Comparison of ENCODE assay signal across 32 cellular contexts in genomic region chr20:38902601-38903000, GRCh38.
"Had no signal": no experiment of that assay in that cellular context is flagged by ENCODE, and none has a peak within 500 bp of the region (broad histone marks: within the 10 kb centered on the region; RNA-seq: fewer than 3 reads in every experiment).

No MANE protein-coding gene starts in this region.

- H3K4me3 Mint-ChIP-seq: activated B cell treated with CpG ODN at 0.5 μM for 24 hours; activated CD8-positive, alpha-beta T cell treated with anti-CD3 and anti-CD28 coated beads for 36 hours; activated naive CD8-positive, alpha-beta T cell; activated T-cell treated with anti-CD3 and anti-CD28 coated beads, Interleukin-2, amount 50 U/mL, for 4 hours; activated T-helper 17 cell treated with anti-CD3 and anti-CD28 coated beads, Interleukin-2, amount 50 U/mL, for 72 hours; central memory CD8-positive, alpha-beta T cell; T-cell; T-helper 1 cell treated with Interleukin-12 subunit alpha and Interleukin-12 subunit beta and Interleukin-4 antibody, amounts not matched to agents 30 μg/mL and 1 μg/mL, for 36 hours; T-helper 2 cell treated with Interferon-gamma antibody and Interleukin-4, amounts not matched to agents 5 μg/mL and 100 μg/mL, for 36 hours had no signal

- H3K4me1 ChIP-seq: esophagus muscularis mucosa, foreskin keratinocyte, gastrocnemius medialis had no signal

- H3K4me3 ChIP-seq: coronary artery, esophagus muscularis mucosa, gastrocnemius medialis had no signal

- H3K27ac Mint-ChIP-seq: activated B cell treated with CpG ODN at 0.5 μM for 24 hours; activated CD8-positive, alpha-beta T cell treated with anti-CD3 and anti-CD28 coated beads for 36 hours; activated naive CD8-positive, alpha-beta T cell; T-cell; T-helper 2 cell treated with Interferon-gamma antibody and Interleukin-4, amounts not matched to agents 5 μg/mL and 100 μg/mL, for 36 hours had no signal

- H3K27me3 Mint-ChIP-seq: activated B cell treated with CpG ODN at 0.5 μM for 24 hours; activated CD8-positive, alpha-beta T cell treated with anti-CD3 and anti-CD28 coated beads for 36 hours; activated naive CD8-positive, alpha-beta T cell; activated T-helper 17 cell treated with anti-CD3 and anti-CD28 coated beads, Interleukin-2, amount 50 U/mL, for 72 hours; central memory CD8-positive, alpha-beta T cell; effector memory CD8-positive, alpha-beta T cell; T-cell had no signal

- H3K36me3 ChIP-seq: brain microvascular endothelial cell, gastrocnemius medialis, WERI-Rb-1 had no signal

- ATAC-seq: activated CD4-positive, CD25-positive, alpha-beta regulatory T cell treated with anti-CD3 and anti-CD28 coated beads, Interleukin-2, amount 50 U/mL, for 24 hours; activated CD8-positive, alpha-beta T cell treated with anti-CD3 and anti-CD28 coated beads for 36 hours; activated T-cell treated with anti-CD3 and anti-CD28 coated beads, Interleukin-2, amount 50 U/mL, for 4 hours; activated T-helper 17 cell treated with anti-CD3 and anti-CD28 coated beads, Interleukin-2, amount 50 U/mL, for 72 hours; effector memory CD8-positive, alpha-beta T cell; foreskin keratinocyte; gastrocnemius medialis; T-cell had no signal

- DNase-seq: activated B cell treated with CpG ODN at 0.5 μM for 24 hours; activated CD4-positive, alpha-beta T cell treated with anti-CD3 and anti-CD28 coated beads for 48 hours; activated CD4-positive, alpha-beta T cell treated with anti-CD3 and anti-CD28 coated beads, Interleukin-2, amount 50 U/mL, for 1 hour; activated CD4-positive, alpha-beta T cell treated with anti-CD3 and anti-CD28 coated beads, Interleukin-2, amount 50 U/mL, for 48 hours; activated CD8-positive, alpha-beta memory T cell treated with anti-CD3 and anti-CD28 coated beads for 24 hours; activated CD8-positive, alpha-beta T cell treated with anti-CD3 and anti-CD28 coated beads for 36 hours; activated effector memory CD4-positive, alpha-beta T cell treated with Interleukin-2 at 50 U/mL for 16 hours; activated gamma-delta T cell treated with Interleukin-2 at 50 U/mL for 16 hours; activated naive CD4-positive, alpha-beta T cell treated with anti-CD3 and anti-CD28 coated beads, Interleukin-2, amount 50 U/mL, for 16 hours; activated naive CD4-positive, alpha-beta T cell treated with Interleukin-2 at 50 U/mL for 16 hours; activated T-cell treated with anti-CD3 and anti-CD28 coated beads, Interleukin-2, amount 50 U/mL, for 4 hours; amniotic stem cell; anterior cingulate cortex; brain microvascular endothelial cell; dermis blood vessel endothelial cell; effector CD4-positive, alpha-beta T cell; effector memory CD8-positive, alpha-beta T cell; erythroblast; foreskin keratinocyte; gastrocnemius medialis; glutamatergic neuron; T-cell; T1000; WERI-Rb-1 had no signal

- H3K27me3 ChIP-seq: brain microvascular endothelial cell had no signal

- H3K27ac ChIP-seq: brain microvascular endothelial cell, coronary artery, esophagus muscularis mucosa, foreskin keratinocyte, gastrocnemius medialis, WERI-Rb-1 had no signal
